ENCODE assay signal across 1 cellular context in the genomic region with DNA sequence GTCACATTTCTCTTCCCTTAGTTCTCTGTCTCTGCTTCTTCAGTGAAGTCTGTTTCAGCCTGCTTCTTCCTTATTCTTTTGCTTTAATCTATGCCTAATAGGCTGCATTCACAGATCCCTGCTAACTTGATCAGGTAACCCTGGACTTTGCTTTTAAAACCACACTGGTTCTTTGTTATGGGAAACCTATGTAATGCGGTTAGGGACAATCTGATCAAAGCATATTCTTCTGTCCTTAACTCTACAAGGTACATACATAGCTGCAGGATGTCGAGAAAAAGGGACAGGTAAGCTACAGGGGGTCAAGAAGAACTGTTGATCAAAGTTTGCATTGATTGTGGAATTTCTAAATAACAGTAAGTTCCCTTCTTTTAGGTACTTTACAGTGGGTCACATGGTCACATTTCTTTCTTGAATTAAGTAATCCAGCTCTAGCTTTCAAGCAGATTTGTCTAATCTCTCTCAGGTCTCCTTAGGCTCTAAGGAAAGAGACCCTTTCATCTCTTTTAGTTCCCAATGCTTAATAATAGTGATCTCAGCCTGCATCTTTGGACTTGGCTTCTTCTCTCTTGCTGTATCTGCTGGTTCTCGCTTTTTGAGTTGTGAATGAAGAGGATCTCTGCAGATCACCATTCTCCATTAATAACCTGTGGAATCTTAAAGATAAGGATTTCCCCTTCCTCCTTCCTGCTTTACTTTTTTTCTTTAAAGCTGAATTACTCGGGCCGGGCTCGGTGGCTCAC.
TF ChIP-seq lines count a peak whose summit lies in the region.

No MANE protein-coding gene starts in this region.

TF ChIP-seq in HepG2, 621 proteins besides CTCF, POLR2A, EP300 and RAD21 (continued from another document and continues in another):
- TF ChIP-seq, protein P1, sequence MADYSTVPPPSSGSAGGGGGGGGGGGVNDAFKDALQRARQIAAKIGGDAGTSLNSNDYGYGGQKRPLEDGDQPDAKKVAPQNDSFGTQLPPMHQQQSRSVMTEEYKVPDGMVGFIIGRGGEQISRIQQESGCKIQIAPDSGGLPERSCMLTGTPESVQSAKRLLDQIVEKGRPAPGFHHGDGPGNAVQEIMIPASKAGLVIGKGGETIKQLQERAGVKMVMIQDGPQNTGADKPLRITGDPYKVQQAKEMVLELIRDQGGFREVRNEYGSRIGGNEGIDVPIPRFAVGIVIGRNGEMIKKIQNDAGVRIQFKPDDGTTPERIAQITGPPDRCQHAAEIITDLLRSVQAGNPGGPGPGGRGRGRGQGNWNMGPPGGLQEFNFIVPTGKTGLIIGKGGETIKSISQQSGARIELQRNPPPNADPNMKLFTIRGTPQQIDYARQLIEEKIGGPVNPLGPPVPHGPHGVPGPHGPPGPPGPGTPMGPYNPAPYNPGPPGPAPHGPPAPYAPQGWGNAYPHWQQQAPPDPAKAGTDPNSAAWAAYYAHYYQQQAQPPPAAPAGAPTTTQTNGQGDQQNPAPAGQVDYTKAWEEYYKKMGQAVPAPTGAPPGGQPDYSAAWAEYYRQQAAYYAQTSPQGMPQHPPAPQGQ (CRISPR knock-in tag; IDR thresholded peaks at IDR 0.05; ENCODE audit: borderline replicate concordance) = no peak
- no peak for TF ChIP-seq REPIN1 (CRISPR knock-in tag; IDR thresholded peaks at IDR 0.05; ENCODE audit: borderline replicate concordance, low read depth)
- TF ChIP-seq, protein P2, sequence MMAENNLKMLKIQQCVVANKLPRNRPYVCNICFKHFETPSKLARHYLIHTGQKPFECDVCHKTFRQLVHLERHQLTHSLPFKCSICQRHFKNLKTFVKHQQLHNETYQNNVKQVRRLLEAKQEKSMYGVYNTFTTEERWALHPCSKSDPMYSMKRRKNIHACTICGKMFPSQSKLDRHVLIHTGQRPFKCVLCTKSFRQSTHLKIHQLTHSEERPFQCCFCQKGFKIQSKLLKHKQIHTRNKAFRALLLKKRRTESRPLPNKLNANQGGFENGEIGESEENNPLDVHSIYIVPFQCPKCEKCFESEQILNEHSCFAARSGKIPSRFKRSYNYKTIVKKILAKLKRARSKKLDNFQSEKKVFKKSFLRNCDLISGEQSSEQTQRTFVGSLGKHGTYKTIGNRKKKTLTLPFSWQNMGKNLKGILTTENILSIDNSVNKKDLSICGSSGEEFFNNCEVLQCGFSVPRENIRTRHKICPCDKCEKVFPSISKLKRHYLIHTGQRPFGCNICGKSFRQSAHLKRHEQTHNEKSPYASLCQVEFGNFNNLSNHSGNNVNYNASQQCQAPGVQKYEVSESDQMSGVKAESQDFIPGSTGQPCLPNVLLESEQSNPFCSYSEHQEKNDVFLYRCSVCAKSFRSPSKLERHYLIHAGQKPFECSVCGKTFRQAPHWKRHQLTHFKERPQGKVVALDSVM (CRISPR knock-in tag; IDR thresholded peaks at IDR 0.05) = 0 out of 2 replicates have a peak, but pooled peaks have one; percentile 1
- peak; percentile 72; the same call in 1 of the 2 replicates for TF ChIP-seq MBD4 (IDR thresholded peaks at IDR 0.05; ENCODE audit: borderline replicate concordance, low read length)
- no peak for TF ChIP-seq ZMAT3 (CRISPR knock-in tag; conservative IDR thresholded peaks at IDR 0.05)
- peak; percentile 13 for TF ChIP-seq ASH2L (IDR thresholded peaks at IDR 0.05; ENCODE audit: insufficient read length, low read depth, low read length)
- no peak for TF ChIP-seq NRL (CRISPR knock-in tag; IDR thresholded peaks at IDR 0.05; ENCODE audit: borderline replicate concordance)
- peak; percentile 42; the same call in 1 of the 2 replicates for TF ChIP-seq CBFB (CRISPR knock-in tag; IDR thresholded peaks at IDR 0.05)
- TF ChIP-seq GFI1 (CRISPR knock-in tag; IDR thresholded peaks at IDR 0.05; ENCODE audit: borderline replicate concordance) = no peak
- peak; percentile 27; the same call in 1 of the 2 replicates for TF ChIP-seq HMG20A (CRISPR knock-in tag; IDR thresholded peaks at IDR 0.05; ENCODE audit: borderline replicate concordance)
- TF ChIP-seq NFIC (IDR thresholded peaks at IDR 0.05; ENCODE audit: low read length) = 0 out of 2 replicates have a peak, but pooled peaks have one; percentile 33
- peak; percentile 28 for TF ChIP-seq SAP130 (CRISPR knock-in tag; IDR thresholded peaks at IDR 0.05; ENCODE audit: low read depth)
- no peak for TF ChIP-seq JUND (CRISPR knock-in tag; IDR thresholded peaks at IDR 0.05)
- TF ChIP-seq SIN3B (IDR thresholded peaks at IDR 0.05; ENCODE audit: low read length) = no peak
- no peak for TF ChIP-seq HMGA1 (CRISPR knock-in tag; conservative IDR thresholded peaks at IDR 0.05)
- TF ChIP-seq, protein P3, sequence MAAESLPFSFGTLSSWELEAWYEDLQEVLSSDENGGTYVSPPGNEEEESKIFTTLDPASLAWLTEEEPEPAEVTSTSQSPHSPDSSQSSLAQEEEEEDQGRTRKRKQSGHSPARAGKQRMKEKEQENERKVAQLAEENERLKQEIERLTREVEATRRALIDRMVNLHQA (CRISPR knock-in tag; IDR thresholded peaks at IDR 0.05) = no peak
- TF ChIP-seq, protein P4, sequence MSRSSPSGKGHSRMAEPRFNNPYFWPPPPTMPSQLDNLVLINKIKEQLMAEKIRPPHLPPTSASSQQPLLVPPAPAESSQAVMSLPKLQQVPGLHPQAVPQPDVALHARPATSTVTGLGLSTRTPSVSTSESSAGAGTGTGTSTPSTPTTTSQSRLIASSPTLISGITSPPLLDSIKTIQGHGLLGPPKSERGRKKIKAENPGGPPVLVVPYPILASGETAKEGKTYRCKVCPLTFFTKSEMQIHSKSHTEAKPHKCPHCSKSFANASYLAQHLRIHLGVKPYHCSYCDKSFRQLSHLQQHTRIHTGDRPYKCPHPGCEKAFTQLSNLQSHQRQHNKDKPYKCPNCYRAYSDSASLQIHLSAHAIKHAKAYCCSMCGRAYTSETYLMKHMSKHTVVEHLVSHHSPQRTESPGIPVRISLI (CRISPR knock-in tag; IDR thresholded peaks at IDR 0.05; ENCODE audit: borderline replicate concordance) = no peak
- TF ChIP-seq, protein P5, sequence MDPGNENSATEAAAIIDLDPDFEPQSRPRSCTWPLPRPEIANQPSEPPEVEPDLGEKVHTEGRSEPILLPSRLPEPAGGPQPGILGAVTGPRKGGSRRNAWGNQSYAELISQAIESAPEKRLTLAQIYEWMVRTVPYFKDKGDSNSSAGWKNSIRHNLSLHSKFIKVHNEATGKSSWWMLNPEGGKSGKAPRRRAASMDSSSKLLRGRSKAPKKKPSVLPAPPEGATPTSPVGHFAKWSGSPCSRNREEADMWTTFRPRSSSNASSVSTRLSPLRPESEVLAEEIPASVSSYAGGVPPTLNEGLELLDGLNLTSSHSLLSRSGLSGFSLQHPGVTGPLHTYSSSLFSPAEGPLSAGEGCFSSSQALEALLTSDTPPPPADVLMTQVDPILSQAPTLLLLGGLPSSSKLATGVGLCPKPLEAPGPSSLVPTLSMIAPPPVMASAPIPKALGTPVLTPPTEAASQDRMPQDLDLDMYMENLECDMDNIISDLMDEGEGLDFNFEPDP (CRISPR knock-in tag; conservative IDR thresholded peaks at IDR 0.05) = 0 out of 2 replicates have a peak, but pooled peaks have one; percentile 34
- no peak for TF ChIP-seq TMF1 (CRISPR knock-in tag; IDR thresholded peaks at IDR 0.05; ENCODE audit: low read depth)
- peak; percentile 58; the same call in 1 of the 2 replicates for TF ChIP-seq TCF7 (IDR thresholded peaks at IDR 0.05; ENCODE audit: low read depth)
- TF ChIP-seq, protein P6, sequence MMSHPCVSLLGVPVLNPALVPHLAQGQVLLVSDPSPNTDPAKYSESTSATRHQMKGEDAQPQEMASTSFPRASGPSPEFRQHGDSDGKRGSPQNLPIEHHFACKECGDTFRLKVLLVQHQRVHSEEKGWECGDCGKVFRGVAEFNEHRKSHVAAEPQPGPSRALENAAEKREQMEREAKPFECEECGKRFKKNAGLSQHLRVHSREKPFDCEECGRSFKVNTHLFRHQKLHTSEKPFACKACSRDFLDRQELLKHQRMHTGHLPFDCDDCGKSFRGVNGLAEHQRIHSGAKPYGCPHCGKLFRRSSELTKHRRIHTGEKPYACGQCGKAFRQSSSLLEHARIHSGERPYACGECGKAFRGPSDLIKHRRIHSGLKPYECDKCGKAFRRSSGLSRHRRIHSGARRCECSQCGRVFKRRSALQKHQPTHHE (CRISPR knock-in tag; IDR thresholded peaks at IDR 0.05; ENCODE audit: borderline replicate concordance) = no peak
- no peak for TF ChIP-seq ZNF136 (CRISPR knock-in tag; IDR thresholded peaks at IDR 0.05; ENCODE audit: low read depth)
- TF ChIP-seq SP5 (CRISPR knock-in tag; IDR thresholded peaks at IDR 0.05; ENCODE audit: borderline replicate concordance, low read depth) = no peak; the same call in 1 of the 2 replicates
- peak; percentile 24; the same call in 1 of the 3 replicates for TF ChIP-seq MXI1 (IDR thresholded peaks at IDR 0.05; ENCODE audit: borderline replicate concordance, low read depth, low read length)
- TF ChIP-seq ZNF484 (CRISPR knock-in tag; IDR thresholded peaks at IDR 0.05; ENCODE audit: borderline replicate concordance, low read depth) = no peak
- TF ChIP-seq KDM1A (CRISPR knock-in tag; IDR thresholded peaks at IDR 0.05) = no peak
- peak; percentile 43; the same call in 1 of the 2 replicates for TF ChIP-seq ELF1 (CRISPR knock-in tag; IDR thresholded peaks at IDR 0.05)
- peak; percentile 77 for TF ChIP-seq SOX5 (CRISPR knock-in tag; IDR thresholded peaks at IDR 0.05; ENCODE audit: borderline replicate concordance)
- TF ChIP-seq NCOA2 (CRISPR knock-in tag; IDR thresholded peaks at IDR 0.05) = peak; percentile 37; the same call in 1 of the 2 replicates
- TF ChIP-seq NR2F6 (IDR thresholded peaks at IDR 0.05) = peak; percentile 52; the same call in 1 of the 2 replicates
- TF ChIP-seq NR2F6 (CRISPR knock-in tag; IDR thresholded peaks at IDR 0.05) = peak; percentile 45; the same call in 1 of the 2 replicates
- TF ChIP-seq ZNF230 (CRISPR knock-in tag; IDR thresholded peaks at IDR 0.05) = no peak
- no peak for TF ChIP-seq RELA (CRISPR knock-in tag; IDR thresholded peaks at IDR 0.05)
- TF ChIP-seq, protein P7, sequence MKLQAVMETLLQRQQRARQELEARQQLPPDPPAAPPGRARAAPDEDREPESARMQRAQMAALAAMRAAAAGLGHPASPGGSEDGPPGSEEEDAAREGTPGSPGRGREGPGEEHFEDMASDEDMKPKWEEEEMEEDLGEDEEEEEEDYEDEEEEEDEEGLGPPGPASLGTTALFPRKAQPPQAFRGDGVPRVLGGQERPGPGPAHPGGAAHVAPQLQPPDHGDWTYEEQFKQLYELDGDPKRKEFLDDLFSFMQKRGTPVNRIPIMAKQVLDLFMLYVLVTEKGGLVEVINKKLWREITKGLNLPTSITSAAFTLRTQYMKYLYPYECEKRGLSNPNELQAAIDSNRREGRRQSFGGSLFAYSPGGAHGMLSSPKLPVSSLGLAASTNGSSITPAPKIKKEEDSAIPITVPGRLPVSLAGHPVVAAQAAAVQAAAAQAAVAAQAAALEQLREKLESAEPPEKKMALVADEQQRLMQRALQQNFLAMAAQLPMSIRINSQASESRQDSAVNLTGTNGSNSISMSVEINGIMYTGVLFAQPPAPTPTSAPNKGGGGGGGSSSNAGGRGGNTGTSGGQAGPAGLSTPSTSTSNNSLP (IDR thresholded peaks at IDR 0.05; ENCODE audit: low read depth, low read length) = peak; percentile 50; the same call in 1 of the 2 replicates
- TF ChIP-seq ZNF432 (CRISPR knock-in tag; IDR thresholded peaks at IDR 0.05; ENCODE audit: borderline replicate concordance) = no peak
- TF ChIP-seq, protein P8, sequence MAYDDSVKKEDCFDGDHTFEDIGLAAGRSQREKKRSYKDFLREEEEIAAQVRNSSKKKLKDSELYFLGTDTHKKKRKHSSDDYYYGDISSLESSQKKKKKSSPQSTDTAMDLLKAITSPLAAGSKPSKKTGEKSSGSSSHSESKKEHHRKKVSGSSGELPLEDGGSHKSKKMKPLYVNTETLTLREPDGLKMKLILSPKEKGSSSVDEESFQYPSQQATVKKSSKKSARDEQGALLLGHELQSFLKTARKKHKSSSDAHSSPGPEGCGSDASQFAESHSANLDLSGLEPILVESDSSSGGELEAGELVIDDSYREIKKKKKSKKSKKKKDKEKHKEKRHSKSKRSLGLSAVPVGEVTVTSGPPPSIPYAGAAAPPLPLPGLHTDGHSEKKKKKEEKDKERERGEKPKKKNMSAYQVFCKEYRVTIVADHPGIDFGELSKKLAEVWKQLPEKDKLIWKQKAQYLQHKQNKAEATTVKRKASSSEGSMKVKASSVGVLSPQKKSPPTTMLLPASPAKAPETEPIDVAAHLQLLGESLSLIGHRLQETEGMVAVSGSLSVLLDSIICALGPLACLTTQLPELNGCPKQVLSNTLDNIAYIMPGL (CRISPR knock-in tag; IDR thresholded peaks at IDR 0.05; ENCODE audit: borderline replicate concordance in 1 of 2, low read depth in 1 of 2) = 0 out of 4 replicates have a peak, but pooled peaks of 1 of the 2 experiments have one; percentile 22
- TF ChIP-seq SETDB1 (CRISPR knock-in tag; IDR thresholded peaks at IDR 0.05; ENCODE audit: borderline replicate concordance) = no peak
- TF ChIP-seq ZNF781 (CRISPR knock-in tag; IDR thresholded peaks at IDR 0.05; ENCODE audit: borderline replicate concordance, not compliant biosample characterization) = no peak
- TF ChIP-seq, protein P9, sequence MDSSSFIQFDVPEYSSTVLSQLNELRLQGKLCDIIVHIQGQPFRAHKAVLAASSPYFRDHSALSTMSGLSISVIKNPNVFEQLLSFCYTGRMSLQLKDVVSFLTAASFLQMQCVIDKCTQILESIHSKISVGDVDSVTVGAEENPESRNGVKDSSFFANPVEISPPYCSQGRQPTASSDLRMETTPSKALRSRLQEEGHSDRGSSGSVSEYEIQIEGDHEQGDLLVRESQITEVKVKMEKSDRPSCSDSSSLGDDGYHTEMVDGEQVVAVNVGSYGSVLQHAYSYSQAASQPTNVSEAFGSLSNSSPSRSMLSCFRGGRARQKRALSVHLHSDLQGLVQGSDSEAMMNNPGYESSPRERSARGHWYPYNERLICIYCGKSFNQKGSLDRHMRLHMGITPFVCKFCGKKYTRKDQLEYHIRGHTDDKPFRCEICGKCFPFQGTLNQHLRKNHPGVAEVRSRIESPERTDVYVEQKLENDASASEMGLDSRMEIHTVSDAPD (CRISPR knock-in tag; IDR thresholded peaks at IDR 0.05) = 0 out of 2 replicates have a peak, but pooled peaks have one; percentile 55
- 0 out of 2 replicates have a peak, but pooled peaks have one; percentile 19 for TF ChIP-seq ZNF12 (CRISPR knock-in tag; IDR thresholded peaks at IDR 0.05)
- peak; percentile 75 for TF ChIP-seq TEAD3 (CRISPR knock-in tag; optimal IDR thresholded peaks at IDR 0.05; ENCODE audit: borderline replicate concordance)
- TF ChIP-seq SOX13 (IDR thresholded peaks at IDR 0.05) = no peak
- peak in 1 of 2 experiments; percentile 77; a peak in 2 of 4 replicates for TF ChIP-seq SOX13 (CRISPR knock-in tag; conservative IDR thresholded peaks at IDR 0.05 in 1 of 2, IDR thresholded peaks at IDR 0.05 in 1 of 2)
- peak; percentile 24; the same call in 1 of the 2 replicates for TF ChIP-seq RARA (CRISPR knock-in tag; IDR thresholded peaks at IDR 0.05)
- TF ChIP-seq ETV5 (CRISPR knock-in tag; IDR thresholded peaks at IDR 0.05; ENCODE audit: borderline replicate concordance) = no peak
- TF ChIP-seq, protein P10, sequence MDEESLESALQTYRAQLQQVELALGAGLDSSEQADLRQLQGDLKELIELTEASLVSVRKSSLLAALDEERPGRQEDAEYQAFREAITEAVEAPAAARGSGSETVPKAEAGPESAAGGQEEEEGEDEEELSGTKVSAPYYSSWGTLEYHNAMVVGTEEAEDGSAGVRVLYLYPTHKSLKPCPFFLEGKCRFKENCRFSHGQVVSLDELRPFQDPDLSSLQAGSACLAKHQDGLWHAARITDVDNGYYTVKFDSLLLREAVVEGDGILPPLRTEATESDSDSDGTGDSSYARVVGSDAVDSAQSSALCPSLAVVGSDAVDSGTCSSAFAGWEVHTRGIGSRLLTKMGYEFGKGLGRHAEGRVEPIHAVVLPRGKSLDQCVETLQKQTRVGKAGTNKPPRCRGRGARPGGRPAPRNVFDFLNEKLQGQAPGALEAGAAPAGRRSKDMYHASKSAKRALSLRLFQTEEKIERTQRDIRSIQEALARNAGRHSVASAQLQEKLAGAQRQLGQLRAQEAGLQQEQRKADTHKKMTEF (CRISPR knock-in tag; IDR thresholded peaks at IDR 0.05) = no peak
- no peak for TF ChIP-seq ZNF772 (CRISPR knock-in tag; IDR thresholded peaks at IDR 0.05)
